23 cellular contexts compared by ENCODE assay signal in genomic region chr13:98099627-98100026, GRCh38. TPM values are rescaled to one million over a fixed set of nuclear protein-coding genes. Genes with fewer than 3 reads are reported as not detected.
A peak's percentile ranks its signal among the peaks of the same experiment; 100 is the strongest.
DNase-seq lines count a peak whose midpoint lies in the region; ATAC-seq and TF ChIP-seq lines count a peak whose summit lies in the region.
"Had no signal": no experiment of that assay in that cellular context is flagged by ENCODE, and none has a peak within 500 bp of the region (broad histone marks: within the 10 kb centered on the region; RNA-seq: fewer than 3 reads in every experiment).

No MANE protein-coding gene starts in this region.

- H3K9me3 Mint-ChIP-seq in HFFc6, result peaks cover 5% of the 10 kb centered on the region; the same call in 1 of the 2 replicates
- H3K9me3 Mint-ChIP-seq in nephron, result peaks cover 11% of the 10 kb centered on the region
- H3K9me3 Mint-ChIP-seq: CD4-positive, alpha-beta memory T cell had no signal

- no peak for ATAC-seq in HG03432 (IDR thresholded peaks at IDR 0.05; ENCODE audit: unreplicated experiment)
- ATAC-seq: GM12878 had no signal

- WGBS in esophagus muscularis mucosa, result 91% methylated on average over 4 of the region's 4 CpGs

- H3K9me3 ChIP-seq in HEK293 (ENCODE audit: control insufficient read depth, insufficient read depth, low read depth, low read length) (no peaks in the 10 kb centered on the region), esophagus muscularis mucosa (no peaks in the 10 kb centered on the region)
- H3K9me3 ChIP-seq: BE2C, BLaER1 had no signal

- H3K4me1 Mint-ChIP-seq in HFFc6 (ENCODE audit: low read depth) (peaks cover 64% of the 10 kb centered on the region), nephron (peaks cover 28% of the 10 kb centered on the region)
- H3K4me1 Mint-ChIP-seq: CD14-positive monocyte; CD4-positive, alpha-beta memory T cell; CD8-positive, alpha-beta memory T cell had no signal

- TF ChIP-seq EP300 in esophagus muscularis mucosa (IDR thresholded peaks at IDR 0.05), result no peak

- TF ChIP-seq CTCF in HEK293 (tag by site-specific recombination; IDR thresholded peaks at IDR 0.05), result no peak
- no peak for TF ChIP-seq CTCF in HFFc6 (IDR thresholded peaks at IDR 0.05)
- no peak for TF ChIP-seq CTCF in nephron (IDR thresholded peaks at IDR 0.05; ENCODE audit: unreplicated experiment in 3 of 3)
- TF ChIP-seq CTCF in esophagus muscularis mucosa (IDR thresholded peaks at IDR 0.05), result no peak

- POLR2A ChIA-PET in HEK293 (lab: Yijun Ruan, JAX), result no interaction called here

- peaks cover 0 to 4% (median 0%) of the 10 kb centered on the region in 4 donors for H3K27me3 ChIP-seq in esophagus muscularis mucosa
- H3K27me3 ChIP-seq: BE2C, BLaER1 had no signal

- H3K4me1 ChIP-seq in HEK293 (ENCODE audit: control insufficient read depth, insufficient read depth, low read length) (no peaks in the 10 kb centered on the region), esophagus muscularis mucosa (no peaks in the 10 kb centered on the region)

- DNase-seq in HFFc6 (no peak), esophagus muscularis mucosa (ENCODE audit: extremely low spot score) (no peak)
- DNase-seq: 8988T; ACHN; BE2C; C1 segment of cervical spinal cord; CD4-positive, alpha-beta memory T cell; CD4-positive, CD25-positive, alpha-beta regulatory T cell; CD8-positive, alpha-beta memory T cell; COR-L47; DMS 273 treated with DMSO at 0.1 percent for 48 hours; DMS153; DMS53; DMS79; DND-41; EL; GDM1 had no signal

- H3K36me3 Mint-ChIP-seq in HFFc6 (ENCODE audit: low read depth) (no peaks in the 10 kb centered on the region; the same call in 1 of the 2 replicates), nephron (ENCODE audit: low read depth) (peaks cover 5% of the 10 kb centered on the region)
- H3K36me3 Mint-ChIP-seq: CD14-positive monocyte; CD4-positive, alpha-beta memory T cell; CD4-positive, CD25-positive, alpha-beta regulatory T cell; CD8-positive, alpha-beta memory T cell had no signal

- H3K36me3 ChIP-seq in HEK293 (ENCODE audit: control insufficient read depth in 2 of 2, insufficient read depth in 1 of 2, low read length in 2 of 2), result no peaks in the 10 kb centered on the region
- H3K36me3 ChIP-seq in esophagus muscularis mucosa, result no peaks in the 10 kb centered on the region
- H3K36me3 ChIP-seq: BE2C, BLaER1 had no signal

- CTCF ChIA-PET in HEK293 (lab: Yijun Ruan, JAX), result no interaction called here

- intact Hi-C loops in esophagus muscularis mucosa (cut with DNase I), result no loop called here

- H3K27ac ChIP-seq in HEK293 (ENCODE audit: extremely low read depth, low read depth, low read length), result no peak overlapping the region
- H3K27ac ChIP-seq in esophagus muscularis mucosa (replicated peaks in 1 of 4), result no peak overlapping the region
- H3K27ac ChIP-seq: BLaER1 had no signal

- H3K4me3 ChIP-seq in HEK293 (ENCODE audit: low read depth, low read length) (no peak overlapping the region), esophagus muscularis mucosa (no peak overlapping the region)
- H3K4me3 ChIP-seq: BLaER1, GM12878 had no signal

- no peaks in the 10 kb centered on the region for H3K27me3 Mint-ChIP-seq in HFFc6 (ENCODE audit: insufficient read depth)
- no peaks in the 10 kb centered on the region for H3K27me3 Mint-ChIP-seq in nephron (ENCODE audit: low read depth)

- no peak overlapping the region for H3K4me3 Mint-ChIP-seq in HFFc6
- no peak overlapping the region for H3K4me3 Mint-ChIP-seq in nephron
- H3K4me3 Mint-ChIP-seq: CD4-positive, alpha-beta memory T cell; CD4-positive, CD25-positive, alpha-beta regulatory T cell; CD8-positive, alpha-beta memory T cell had no signal

- peak overlapping the region; percentile 16; the same call in 1 of the 2 replicates for H3K27ac Mint-ChIP-seq in HFFc6
- peak overlapping the region; percentile 31 to 97 (median 86) for H3K27ac Mint-ChIP-seq in nephron
- H3K27ac Mint-ChIP-seq: CD14-positive monocyte; CD4-positive, alpha-beta memory T cell; CD4-positive, CD25-positive, alpha-beta regulatory T cell; CD8-positive, alpha-beta memory T cell had no signal

- no peak for TF ChIP-seq POLR2A in esophagus muscularis mucosa (IDR thresholded peaks at IDR 0.05; ENCODE audit: low read depth)

TF ChIP-seq in HEK293, 187 proteins besides CTCF, POLR2A, EP300 and RAD21:
- TF ChIP-seq SETDB1 (IDR thresholded peaks at IDR 0.05; ENCODE audit: insufficient read length, low read length) (peak; percentile 80), ZNF626 (tag by site-specific recombination; IDR thresholded peaks at IDR 0.05) (no peak)

RNA-seq across cellular contexts. Expression of gene FARP1, which starts 43.3 kb away (rescaled TPM):
- 100 to 1,000 TPM; 140 to 181 (median 150) TPM for total RNA-seq in HFFc6 (2021; fragmentation: NEBNext Ultra II Directional; extraction: Animal tissue kit (Norgen Biotek cat#: 25700))
- 10 to 100 TPM; 21.2 to 56.5 (median 35.1) TPM for total RNA-seq in esophagus muscularis mucosa
